17 cellular contexts compared by ENCODE assay signal in genomic region chr2:165758276-165758675, GRCh38. TPM values are rescaled to one million over a fixed set of nuclear protein-coding genes. Genes with fewer than 3 reads are reported as not detected.
DNase-seq lines count a peak whose midpoint lies in the region; ATAC-seq and TF ChIP-seq lines count a peak whose summit lies in the region.
"Had no signal": no experiment of that assay in that cellular context is flagged by ENCODE, and none has a peak within 500 bp of the region (broad histone marks: within the 10 kb centered on the region; RNA-seq: fewer than 3 reads in every experiment).

No MANE protein-coding gene starts in this region.

- ATAC-seq in HG03025 (IDR thresholded peaks at IDR 0.05; ENCODE audit: low FRiP score, unreplicated experiment) = no peak
- ATAC-seq in HG03439 (IDR thresholded peaks at IDR 0.05; ENCODE audit: unreplicated experiment) = no peak
- no peak for ATAC-seq in GM19324 (IDR thresholded peaks at IDR 0.05; ENCODE audit: low FRiP score, unreplicated experiment)
- ATAC-seq in HG03521 (IDR thresholded peaks at IDR 0.05; ENCODE audit: unreplicated experiment) = no peak
- ATAC-seq: HCT116, left cardiac atrium, WTC11 had no signal

- no peak overlapping the region for H3K4me3 ChIP-seq in SK-N-SH (ENCODE audit: low read depth in 2 of 2, low read length in 1 of 2)
- H3K4me3 ChIP-seq: BLaER1 treated with 17β-estradiol and CSF1 and Interleukin-3, amounts not matched to agents 10 nM and 100 nM; uterus had no signal

- H4K20me1 ChIP-seq in SK-N-SH (ENCODE audit: insufficient read depth) = no peaks in the 10 kb centered on the region

- no peak overlapping the region for H2AFZ ChIP-seq in SK-N-SH (ENCODE audit: low read depth)

- no peaks in the 10 kb centered on the region for H3K9me3 ChIP-seq in SK-N-SH
- H3K9me3 ChIP-seq: BLaER1 treated with 17β-estradiol and CSF1 and Interleukin-3, amounts not matched to agents 10 nM and 100 nM; uterus had no signal

- WGBS in SK-N-SH (ENCODE audit: low lambda C conversion rate) = 55% methylated on average over 2 of the region's 2 CpGs

- TF ChIP-seq EP300 in SK-N-SH (IDR thresholded peaks at IDR 0.05; ENCODE audit: borderline replicate concordance in 1 of 2, low read depth in 1 of 2, low read length in 1 of 2) = no peak

- H3K4me1 ChIP-seq in SK-N-SH (ENCODE audit: control insufficient read depth in 1 of 2, insufficient read depth in 2 of 2, low read depth in 1 of 2, low read length in 1 of 2) = no peaks in the 10 kb centered on the region; a peak in 2 of 4 replicates
- H3K4me1 ChIP-seq: BLaER1 treated with 17β-estradiol and CSF1 and Interleukin-3, amounts not matched to agents 10 nM and 100 nM; uterus had no signal

- H3K27ac ChIP-seq in SK-N-SH (ENCODE audit: low read depth in 2 of 2, low read length in 1 of 2) = no peak overlapping the region; a peak in 1 of 4 replicates
- H3K27ac ChIP-seq: BLaER1 treated with 17β-estradiol and CSF1 and Interleukin-3, amounts not matched to agents 10 nM and 100 nM; uterus had no signal

- H3K9me2 ChIP-seq in SK-N-SH = no peaks in the 10 kb centered on the region

- H3K4me2 ChIP-seq in SK-N-SH = no peak overlapping the region
- H3K4me2 ChIP-seq: BLaER1 treated with 17β-estradiol and CSF1 and Interleukin-3, amounts not matched to agents 10 nM and 100 nM had no signal

- CTCF ChIA-PET in SK-N-SH (lab: Yijun Ruan, JAX) = interaction anchor here (0.6 kb wide), 1 partner anchor 26 kb away, joined by 3 read pairs; no protein-coding TSS in a partner anchor

- no peaks in the 10 kb centered on the region for H3K36me3 ChIP-seq in SK-N-SH (replicated peaks in 1 of 2; ENCODE audit: control insufficient read depth in 1 of 2, insufficient read depth in 2 of 2, low read length in 1 of 2)
- H3K36me3 ChIP-seq: uterus had no signal

- TF ChIP-seq RAD21 in SK-N-SH (IDR thresholded peaks at IDR 0.05; ENCODE audit: low read length) = no peak

- H3K27me3 ChIP-seq in SK-N-SH (ENCODE audit: insufficient read depth) = no peaks in the 10 kb centered on the region
- H3K27me3 ChIP-seq: BLaER1 treated with 17β-estradiol and CSF1 and Interleukin-3, amounts not matched to agents 10 nM and 100 nM; uterus had no signal

- no peak for TF ChIP-seq CTCF in SK-N-SH (IDR thresholded peaks at IDR 0.05)

- no peaks in the 10 kb centered on the region for H3K79me2 ChIP-seq in SK-N-SH (ENCODE audit: insufficient read depth)

- POLR2A ChIA-PET in SK-N-SH (lab: Yijun Ruan, JAX) = no interaction called here

- no peaks in the 10 kb centered on the region for H3F3A ChIP-seq in SK-N-SH (replicated peaks; ENCODE audit: insufficient read depth)

- DNase-seq in NCI-H510A treated with DMSO at 0.1 percent for 48 hours (lab: John Stamatoyannopoulos, UW) (peak; percentile 39), NCI-H510A (lab: John Stamatoyannopoulos, UW) (no peak), NCI-H2081 treated with DMSO at 0.1 percent for 48 hours (lab: John Stamatoyannopoulos, UW) (peak; percentile 90), SK-N-SH (peak; percentile 22)
- DNase-seq: activated CD4-positive, alpha-beta memory T cell treated with anti-CD3 and anti-CD28 coated beads for 36 hours; anterior cingulate cortex; left cardiac atrium; substantia nigra; T-helper 2 cell; uterus had no signal

- no peak overlapping the region for H3K9ac ChIP-seq in SK-N-SH
- H3K9ac ChIP-seq: BLaER1 treated with 17β-estradiol and CSF1 and Interleukin-3, amounts not matched to agents 10 nM and 100 nM had no signal

TF ChIP-seq in SK-N-SH, 30 proteins besides CTCF, POLR2A, EP300 and RAD21:
- TF ChIP-seq MAX (IDR thresholded peaks at IDR 0.05; ENCODE audit: low read depth) = no peak
- no peak for TF ChIP-seq RFX5 (IDR thresholded peaks at IDR 0.05; ENCODE audit: low read length)
- 0 out of 2 replicates have a peak, but pooled peaks have one; percentile 7 for TF ChIP-seq RCOR1 (IDR thresholded peaks at IDR 0.05; ENCODE audit: low read length)
- TF ChIP-seq NFIC (IDR thresholded peaks at IDR 0.05; ENCODE audit: borderline replicate concordance) = peak; percentile 12; the same call in 1 of the 2 replicates
TF ChIP-seq in SK-N-SH: peak in this region for 2.

RNA-seq across cellular contexts. Expression of gene GALNT3, which starts 35.8 kb away (rescaled TPM):
- 0.05 and 0.26 TPM in 2 replicates for polyA plus RNA-seq in SK-N-SH (2012; rRNA removed)
- polyA plus RNA-seq in SK-N-SH (2012; cell fraction: cytosol; rRNA removed) = 0.01 and 0.03 TPM in 2 replicates
- polyA plus RNA-seq in SK-N-SH (2012; cell fraction: nucleus; rRNA removed) = 0.63 and 1.4 TPM in 2 replicates
